ENCODE assay signal across 10 cellular contexts in the genomic region with DNA sequence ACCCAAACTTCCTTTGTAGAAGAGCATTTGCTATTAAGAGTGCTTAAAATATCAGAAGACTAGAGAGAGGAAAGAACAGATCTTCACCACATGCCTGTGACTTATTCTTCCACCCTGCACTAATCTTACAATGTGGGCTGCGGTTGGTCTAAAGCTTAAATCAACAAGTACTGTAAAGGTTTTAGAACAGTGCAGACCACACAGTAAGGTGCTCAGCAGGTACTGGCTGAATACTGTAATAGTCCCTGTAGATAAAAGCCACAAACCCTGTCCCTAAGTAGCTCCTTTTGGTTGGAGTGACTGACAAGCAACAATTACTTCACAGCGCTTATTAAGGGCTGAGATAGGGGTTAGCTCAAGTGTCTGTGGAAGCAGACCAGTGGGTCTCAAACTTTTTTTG. TPM values are rescaled to one million over a fixed set of nuclear protein-coding genes. Genes with fewer than 3 reads are reported as not detected.
A peak's percentile ranks its signal among the peaks of the same experiment; 100 is the strongest.
DNase-seq lines count a peak whose midpoint lies in the region; ATAC-seq, FAIRE-seq and TF ChIP-seq lines count a peak whose summit lies in the region.
"Had no signal": no experiment of that assay in that cellular context is flagged by ENCODE, and none has a peak within 500 bp of the region (broad histone marks: within the 10 kb centered on the region; RNA-seq: fewer than 3 reads in every experiment).

No MANE protein-coding gene starts in this region.

- WGBS in A549 (ENCODE audit: missing lambda C conversion rate): 30% methylated on average over 2 of the region's 2 CpGs

- H3K4me2 ChIP-seq in A549: peak overlapping the region; percentile 89

- TF ChIP-seq RAD21 in A549 (conservative IDR thresholded peaks at IDR 0.05 in 1 of 2, IDR thresholded peaks at IDR 0.05 in 1 of 2): no peak

- no peak for ATAC-seq in A549
- no peak for ATAC-seq in GM21825 (IDR thresholded peaks at IDR 0.05; ENCODE audit: unreplicated experiment)

- no peak for TF ChIP-seq POLR2A in A549 (IDR thresholded peaks at IDR 0.05; ENCODE audit: low read length)

- no peak for TF ChIP-seq EP300 in A549 (IDR thresholded peaks at IDR 0.05)

- no peak overlapping the region for H3K4me3 ChIP-seq in A549

- POLR2A ChIA-PET in A549 (lab: Yijun Ruan, JAX): no interaction called here
- POLR2A ChIA-PET in activated CD4-positive, alpha-beta memory T cell treated with anti-CD3 and anti-CD28 coated beads, Interleukin-2, amount 10 ng/mL, durations not matched to agents 7 days and 5 days (lab: Charles Lee): interaction anchor here (1.1 to 4.2 kb wide), 5 partner anchors 13 to 64 kb away, joined by 3 to 44 read pairs (median 7); no protein-coding TSS in a partner anchor

- CTCF ChIA-PET in A549 (lab: Yijun Ruan, JAX): interaction anchor here (0.7 to 2.5 kb wide), 4 partner anchors 10 to 130 kb away, joined by 3 to 14 read pairs (median 4); no protein-coding TSS in a partner anchor
- CTCF ChIA-PET in activated CD4-positive, alpha-beta memory T cell treated with anti-CD3 and anti-CD28 coated beads, Interleukin-2, amount 10 ng/mL, durations not matched to agents 7 days and 5 days (lab: Charles Lee): interaction anchor here (1.0 to 3.8 kb wide), 6 partner anchors 13 to 167 kb away, joined by 3 to 22 read pairs (median 5); partner anchors contain the start of genes LOC128125822 and PTP4A1

- peaks cover 22% of the 10 kb centered on the region for H3K4me1 ChIP-seq in A549

- H3K9me3 ChIP-seq in A549: no peaks in the 10 kb centered on the region
- H3K9me3 ChIP-seq: tibial artery had no signal

- TF ChIP-seq CTCF in A549 (IDR thresholded peaks at IDR 0.05): no peak

- no peak for DNase-seq in A549 (ENCODE audit: low read depth in 1 of 2, low spot score in 1 of 2)
- DNase-seq in GDM1 (lab: John Stamatoyannopoulos, UW): peak; percentile 3
- no peak for DNase-seq in activated CD4-positive, alpha-beta memory T cell treated with anti-CD3 and anti-CD28 coated beads, Interleukin-2, amount 10 ng/mL, durations not matched to agents 7 days and 5 days
- peak; percentile 11 for DNase-seq in iPS-NIHi7 (ENCODE audit: extremely low spot score)
- DNase-seq in mucosa of gallbladder (ENCODE audit: low spot score): no peak
- DNase-seq in KG1 (lab: John Stamatoyannopoulos, UW): no peak
- DNase-seq in activated CD4-positive, alpha-beta T cell treated with anti-CD3 and anti-CD28 coated beads, Interleukin-2, amount 50 U/mL, for 1 hour: no peak
- DNase-seq: tibial artery had no signal

- H3K27ac ChIP-seq in A549: no peak overlapping the region; a peak in 1 of 6 replicates

- no peak overlapping the region for H3K27ac Mint-ChIP-seq in activated CD4-positive, alpha-beta memory T cell treated with anti-CD3 and anti-CD28 coated beads, Interleukin-2, amount 10 ng/mL, durations not matched to agents 7 days and 5 days

- peaks cover 6% of the 10 kb centered on the region for H3K36me3 Mint-ChIP-seq in activated CD4-positive, alpha-beta memory T cell treated with anti-CD3 and anti-CD28 coated beads, Interleukin-2, amount 10 ng/mL, durations not matched to agents 7 days and 5 days (ENCODE audit: low read depth)

- H3K27me3 Mint-ChIP-seq in activated CD4-positive, alpha-beta memory T cell treated with anti-CD3 and anti-CD28 coated beads, Interleukin-2, amount 10 ng/mL, durations not matched to agents 7 days and 5 days: peaks cover 4% of the 10 kb centered on the region

- H3K9me3 Mint-ChIP-seq in activated CD4-positive, alpha-beta memory T cell treated with anti-CD3 and anti-CD28 coated beads, Interleukin-2, amount 10 ng/mL, durations not matched to agents 7 days and 5 days: no peaks in the 10 kb centered on the region

- peak overlapping the region; percentile 99 for H3K4me3 Mint-ChIP-seq in activated CD4-positive, alpha-beta memory T cell treated with anti-CD3 and anti-CD28 coated beads, Interleukin-2, amount 10 ng/mL, durations not matched to agents 7 days and 5 days

- FAIRE-seq in A549 (lab: Jason Lieb, UNC): no peak
- FAIRE-seq: G401.6 had no signal

- H3K4me1 Mint-ChIP-seq in activated CD4-positive, alpha-beta memory T cell treated with anti-CD3 and anti-CD28 coated beads, Interleukin-2, amount 10 ng/mL, durations not matched to agents 7 days and 5 days: peaks cover 35% of the 10 kb centered on the region

TF ChIP-seq in A549, 52 proteins besides CTCF, POLR2A, EP300 and RAD21:
- TF ChIP-seq SREBF2 (IDR thresholded peaks at IDR 0.05) (no peak), MAFK (IDR thresholded peaks at IDR 0.05; ENCODE audit: partially characterized antibody) (no peak), MYC (IDR thresholded peaks at IDR 0.05; ENCODE audit: borderline replicate concordance, low read length) (no peak), PHF8 (IDR thresholded peaks at IDR 0.05; ENCODE audit: borderline replicate concordance, low read depth) (no peak), EHMT2 (IDR thresholded peaks at IDR 0.05; ENCODE audit: low read depth) (no peak)
TF ChIP-seq in A549: peak in this region for 0.

RNA-seq across cellular contexts. Expression of gene PHF3, which starts 1.0 kb away (rescaled TPM):
- polyA plus RNA-seq in A549 (2011; rRNA removed) (19.5 and 28.4 TPM in 2 replicates), A549 (2017; fragmentation: RNase III; extraction: RNeasy Plus Mini Kit Qiagen cat#74134 plus additional on column Dnase treatment) (13.1 to 13.9 TPM (median 13.7 TPM) in 3 replicates)
- polyA plus RNA-seq in A549 (2012; cell fraction: cytosol; rRNA removed): 2.7 and 2.8 TPM in 2 replicates
- 2.7 and 2.8 TPM in 2 replicates for polyA plus RNA-seq in A549 (2012; cell fraction: nucleus; rRNA removed)
- polyA minus RNA-seq in A549 (2011; rRNA and poly(A)+ RNA removed): 18.1 and 18.2 TPM in 2 replicates
- 10 to 100 TPM; 53.9 to 57.8 TPM for total RNA-seq in activated CD4-positive, alpha-beta memory T cell treated with anti-CD3 and anti-CD28 coated beads, Interleukin-2, amount 10 ng/mL, durations not matched to agents 7 days and 5 days
- 54.4 TPM for total RNA-seq in mucosa of gallbladder

Comparison
In these comparisons a context has a peak if more than half of its experiments do, and no peak if none do; other contexts are left out.
1. DNase-seq: peak in GDM1 (single experiment) and iPS-NIHi7 (single experiment); none in A549 (0 of 2), activated CD4-positive, alpha-beta memory T cell treated with anti-CD3 and anti-CD28 coated beads, Interleukin-2, amount 10 ng/mL, durations not matched to agents 7 days and 5 days (single experiment), mucosa of gallbladder (single experiment), KG1 (single experiment) and activated CD4-positive, alpha-beta T cell treated with anti-CD3 and anti-CD28 coated beads, Interleukin-2, amount 50 U/mL, for 1 hour (single experiment).